In the genomic region with DNA sequence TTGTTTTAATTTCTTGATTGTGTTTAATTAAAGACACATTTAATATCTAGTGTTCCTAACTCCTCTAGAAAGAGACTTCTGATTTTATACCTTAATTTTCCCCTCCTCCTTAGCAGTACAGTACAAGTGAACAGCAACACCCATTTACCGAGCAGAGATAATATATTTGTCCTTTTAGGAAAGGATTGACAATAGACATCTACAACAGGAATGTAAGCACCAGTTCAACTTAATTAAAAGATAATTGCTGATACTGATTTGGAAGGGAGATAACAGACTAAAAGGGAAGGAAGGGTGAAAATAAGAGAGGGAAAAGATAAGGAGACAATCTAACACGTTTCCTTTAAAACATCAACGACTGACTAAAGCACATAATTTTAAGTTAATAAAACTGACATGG, we compare ENCODE assay signal across 1 cellular context.
TF ChIP-seq lines count a peak whose summit lies in the region.

No MANE protein-coding gene starts in this region.

TF ChIP-seq in HepG2, 621 proteins besides CTCF, POLR2A, EP300 and RAD21 (continued from another document):
- TF ChIP-seq, protein P1, sequence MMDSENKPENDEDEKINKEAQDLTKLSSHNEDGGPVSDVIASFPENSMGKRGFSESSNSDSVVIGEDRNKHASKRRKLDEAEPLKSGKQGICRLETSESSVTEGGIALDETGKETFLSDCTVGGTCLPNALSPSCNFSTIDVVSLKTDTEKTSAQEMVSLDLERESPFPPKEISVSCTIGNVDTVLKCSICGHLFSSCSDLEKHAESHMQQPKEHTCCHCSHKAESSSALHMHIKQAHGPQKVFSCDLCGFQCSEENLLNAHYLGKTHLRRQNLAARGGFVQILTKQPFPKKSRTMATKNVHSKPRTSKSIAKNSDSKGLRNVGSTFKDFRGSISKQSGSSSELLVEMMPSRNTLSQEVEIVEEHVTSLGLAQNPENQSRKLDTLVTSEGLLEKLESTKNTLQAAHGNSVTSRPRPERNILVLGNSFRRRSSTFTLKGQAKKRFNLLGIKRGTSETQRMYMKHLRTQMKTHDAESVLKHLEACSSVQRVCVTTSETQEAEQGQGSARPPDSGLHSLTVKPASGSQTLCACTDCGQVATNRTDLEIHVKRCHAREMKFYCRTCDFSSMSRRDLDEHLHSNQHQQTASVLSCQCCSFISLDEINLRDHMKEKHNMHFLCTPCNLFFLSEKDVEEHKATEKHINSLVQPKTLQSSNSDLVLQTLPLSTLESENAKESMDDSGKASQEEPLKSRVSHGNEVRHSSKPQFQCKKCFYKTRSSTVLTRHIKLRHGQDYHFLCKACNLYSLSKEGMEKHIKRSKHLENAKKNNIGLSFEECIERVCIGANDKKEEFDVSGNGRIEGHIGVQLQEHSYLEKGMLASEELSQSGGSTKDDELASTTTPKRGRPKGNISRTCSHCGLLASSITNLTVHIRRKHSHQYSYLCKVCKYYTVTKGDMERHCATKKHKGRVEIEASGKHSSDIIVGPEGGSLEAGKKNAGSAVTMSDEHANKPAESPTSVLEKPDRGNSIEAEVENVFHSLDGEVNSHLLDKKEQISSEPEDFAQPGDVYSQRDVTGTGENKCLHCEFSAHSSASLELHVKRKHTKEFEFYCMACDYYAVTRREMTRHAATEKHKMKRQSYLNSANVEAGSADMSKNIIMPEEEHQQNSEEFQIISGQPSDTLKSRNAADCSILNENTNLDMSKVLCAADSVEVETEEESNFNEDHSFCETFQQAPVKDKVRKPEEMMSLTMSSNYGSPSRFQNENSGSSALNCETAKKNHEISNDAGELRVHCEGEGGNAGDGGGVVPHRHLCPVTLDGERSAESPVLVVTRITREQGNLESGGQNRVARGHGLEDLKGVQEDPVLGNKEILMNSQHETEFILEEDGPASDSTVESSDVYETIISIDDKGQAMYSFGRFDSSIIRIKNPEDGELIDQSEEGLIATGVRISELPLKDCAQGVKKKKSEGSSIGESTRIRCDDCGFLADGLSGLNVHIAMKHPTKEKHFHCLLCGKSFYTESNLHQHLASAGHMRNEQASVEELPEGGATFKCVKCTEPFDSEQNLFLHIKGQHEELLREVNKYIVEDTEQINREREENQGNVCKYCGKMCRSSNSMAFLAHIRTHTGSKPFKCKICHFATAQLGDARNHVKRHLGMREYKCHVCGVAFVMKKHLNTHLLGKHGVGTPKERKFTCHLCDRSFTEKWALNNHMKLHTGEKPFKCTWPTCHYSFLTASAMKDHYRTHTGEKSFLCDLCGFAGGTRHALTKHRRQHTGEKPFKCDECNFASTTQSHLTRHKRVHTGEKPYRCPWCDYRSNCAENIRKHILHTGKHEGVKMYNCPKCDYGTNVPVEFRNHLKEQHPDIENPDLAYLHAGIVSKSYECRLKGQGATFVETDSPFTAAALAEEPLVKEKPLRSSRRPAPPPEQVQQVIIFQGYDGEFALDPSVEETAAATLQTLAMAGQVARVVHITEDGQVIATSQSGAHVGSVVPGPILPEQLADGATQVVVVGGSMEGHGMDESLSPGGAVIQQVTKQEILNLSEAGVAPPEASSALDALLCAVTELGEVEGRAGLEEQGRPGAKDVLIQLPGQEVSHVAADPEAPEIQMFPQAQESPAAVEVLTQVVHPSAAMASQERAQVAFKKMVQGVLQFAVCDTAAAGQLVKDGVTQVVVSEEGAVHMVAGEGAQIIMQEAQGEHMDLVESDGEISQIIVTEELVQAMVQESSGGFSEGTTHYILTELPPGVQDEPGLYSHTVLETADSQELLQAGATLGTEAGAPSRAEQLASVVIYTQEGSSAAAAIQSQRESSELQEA (CRISPR knock-in tag; IDR thresholded peaks at IDR 0.05; ENCODE audit: not compliant biosample characterization): no peak
- TF ChIP-seq JUN (CRISPR knock-in tag; IDR thresholded peaks at IDR 0.05): no peak
- TF ChIP-seq, protein P2, sequence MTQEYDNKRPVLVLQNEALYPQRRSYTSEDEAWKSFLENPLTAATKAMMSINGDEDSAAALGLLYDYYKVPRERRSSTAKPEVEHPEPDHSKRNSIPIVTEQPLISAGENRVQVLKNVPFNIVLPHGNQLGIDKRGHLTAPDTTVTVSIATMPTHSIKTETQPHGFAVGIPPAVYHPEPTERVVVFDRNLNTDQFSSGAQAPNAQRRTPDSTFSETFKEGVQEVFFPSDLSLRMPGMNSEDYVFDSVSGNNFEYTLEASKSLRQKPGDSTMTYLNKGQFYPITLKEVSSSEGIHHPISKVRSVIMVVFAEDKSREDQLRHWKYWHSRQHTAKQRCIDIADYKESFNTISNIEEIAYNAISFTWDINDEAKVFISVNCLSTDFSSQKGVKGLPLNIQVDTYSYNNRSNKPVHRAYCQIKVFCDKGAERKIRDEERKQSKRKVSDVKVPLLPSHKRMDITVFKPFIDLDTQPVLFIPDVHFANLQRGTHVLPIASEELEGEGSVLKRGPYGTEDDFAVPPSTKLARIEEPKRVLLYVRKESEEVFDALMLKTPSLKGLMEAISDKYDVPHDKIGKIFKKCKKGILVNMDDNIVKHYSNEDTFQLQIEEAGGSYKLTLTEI (CRISPR knock-in tag; conservative IDR thresholded peaks at IDR 0.05): no peak
- TF ChIP-seq ZBTB3 (CRISPR knock-in tag; IDR thresholded peaks at IDR 0.05; ENCODE audit: borderline replicate concordance, low read depth): no peak
- no peak for TF ChIP-seq ATF6 (CRISPR knock-in tag; conservative IDR thresholded peaks at IDR 0.05)
- no peak for TF ChIP-seq BHLHE40 (IDR thresholded peaks at IDR 0.05; ENCODE audit: low read length)
- no peak for TF ChIP-seq SOX5 (CRISPR knock-in tag; IDR thresholded peaks at IDR 0.05; ENCODE audit: borderline replicate concordance)
- TF ChIP-seq ZNF670 (CRISPR knock-in tag; IDR thresholded peaks at IDR 0.05; ENCODE audit: borderline replicate concordance): no peak
- TF ChIP-seq, protein P3, sequence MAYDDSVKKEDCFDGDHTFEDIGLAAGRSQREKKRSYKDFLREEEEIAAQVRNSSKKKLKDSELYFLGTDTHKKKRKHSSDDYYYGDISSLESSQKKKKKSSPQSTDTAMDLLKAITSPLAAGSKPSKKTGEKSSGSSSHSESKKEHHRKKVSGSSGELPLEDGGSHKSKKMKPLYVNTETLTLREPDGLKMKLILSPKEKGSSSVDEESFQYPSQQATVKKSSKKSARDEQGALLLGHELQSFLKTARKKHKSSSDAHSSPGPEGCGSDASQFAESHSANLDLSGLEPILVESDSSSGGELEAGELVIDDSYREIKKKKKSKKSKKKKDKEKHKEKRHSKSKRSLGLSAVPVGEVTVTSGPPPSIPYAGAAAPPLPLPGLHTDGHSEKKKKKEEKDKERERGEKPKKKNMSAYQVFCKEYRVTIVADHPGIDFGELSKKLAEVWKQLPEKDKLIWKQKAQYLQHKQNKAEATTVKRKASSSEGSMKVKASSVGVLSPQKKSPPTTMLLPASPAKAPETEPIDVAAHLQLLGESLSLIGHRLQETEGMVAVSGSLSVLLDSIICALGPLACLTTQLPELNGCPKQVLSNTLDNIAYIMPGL (CRISPR knock-in tag; IDR thresholded peaks at IDR 0.05; ENCODE audit: borderline replicate concordance in 1 of 2, low read depth in 1 of 2): no peak
- TF ChIP-seq ZSCAN20 (CRISPR knock-in tag; IDR thresholded peaks at IDR 0.05; ENCODE audit: borderline replicate concordance): no peak
- no peak for TF ChIP-seq POLR2G (IDR thresholded peaks at IDR 0.05; ENCODE audit: low read depth, low read length)
- TF ChIP-seq, protein P4, sequence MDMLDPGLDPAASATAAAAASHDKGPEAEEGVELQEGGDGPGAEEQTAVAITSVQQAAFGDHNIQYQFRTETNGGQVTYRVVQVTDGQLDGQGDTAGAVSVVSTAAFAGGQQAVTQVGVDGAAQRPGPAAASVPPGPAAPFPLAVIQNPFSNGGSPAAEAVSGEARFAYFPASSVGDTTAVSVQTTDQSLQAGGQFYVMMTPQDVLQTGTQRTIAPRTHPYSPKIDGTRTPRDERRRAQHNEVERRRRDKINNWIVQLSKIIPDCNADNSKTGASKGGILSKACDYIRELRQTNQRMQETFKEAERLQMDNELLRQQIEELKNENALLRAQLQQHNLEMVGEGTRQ (IDR thresholded peaks at IDR 0.05; ENCODE audit: low read depth, low read length): no peak
- TF ChIP-seq, protein P4 (CRISPR knock-in tag; IDR thresholded peaks at IDR 0.05; ENCODE audit: borderline replicate concordance): no peak
- no peak for TF ChIP-seq HBP1 (CRISPR knock-in tag; IDR thresholded peaks at IDR 0.05; ENCODE audit: low read depth)
- TF ChIP-seq, protein P5, sequence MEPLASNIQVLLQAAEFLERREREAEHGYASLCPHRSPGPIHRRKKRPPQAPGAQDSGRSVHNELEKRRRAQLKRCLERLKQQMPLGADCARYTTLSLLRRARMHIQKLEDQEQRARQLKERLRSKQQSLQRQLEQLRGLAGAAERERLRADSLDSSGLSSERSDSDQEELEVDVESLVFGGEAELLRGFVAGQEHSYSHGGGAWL (CRISPR knock-in tag; IDR thresholded peaks at IDR 0.05): no peak
- no peak for TF ChIP-seq NCOA2 (CRISPR knock-in tag; IDR thresholded peaks at IDR 0.05)
TF ChIP-seq in HepG2: peak in this region for 0.
